Comparison of ENCODE assay signal across 1 cellular context in the genomic region with DNA sequence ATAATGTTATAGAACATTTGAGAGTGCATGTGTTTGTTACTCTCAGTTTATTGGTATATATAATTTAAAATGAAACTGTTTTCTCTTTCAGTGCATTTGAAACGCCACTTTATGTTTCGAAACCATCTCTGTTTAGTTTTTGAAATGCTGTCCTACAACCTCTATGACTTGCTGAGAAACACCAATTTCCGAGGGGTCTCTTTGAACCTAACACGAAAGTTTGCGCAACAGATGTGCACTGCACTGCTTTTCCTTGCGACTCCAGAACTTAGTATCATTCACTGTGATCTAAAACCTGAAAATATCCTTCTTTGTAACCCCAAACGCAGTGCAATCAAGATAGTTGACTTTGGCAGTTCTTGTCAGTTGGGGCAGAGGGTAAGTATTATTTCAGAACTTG.
TF ChIP-seq lines count a peak whose summit lies in the region.

No MANE protein-coding gene starts in this region.

TF ChIP-seq in K562, 482 proteins besides CTCF, POLR2A, EP300 and RAD21:
- TF ChIP-seq ZNF316 (IDR thresholded peaks at IDR 0.05) (no peak), CEBPB (tag; IDR thresholded peaks at IDR 0.05) (peak; percentile 59; the same call in 1 of the 2 replicates), CEBPG (CRISPR knock-in tag; IDR thresholded peaks at IDR 0.05) (no peak), CEBPG (tag; conservative IDR thresholded peaks at IDR 0.05 in 1 of 2, IDR thresholded peaks at IDR 0.05 in 1 of 2) (peak in 1 of 2 experiments; percentile 48; a peak in 1 of 4 replicates)
TF ChIP-seq in K562: peak in this region for 2.
